In genomic region chrX:54483946-54484345, GRCh38 we compare ENCODE assay signal across 19 cellular contexts. TPM values are rescaled to one million over a fixed set of nuclear protein-coding genes. Genes with fewer than 3 reads are reported as not detected.
DNase-seq lines count a peak whose midpoint lies in the region; ATAC-seq and TF ChIP-seq lines count a peak whose summit lies in the region.
"Had no signal": no experiment of that assay in that cellular context is flagged by ENCODE, and none has a peak within 500 bp of the region (broad histone marks: within the 10 kb centered on the region; RNA-seq: fewer than 3 reads in every experiment).

No MANE protein-coding gene starts in this region.

- no peaks in the 10 kb centered on the region for H3K27me3 Mint-ChIP-seq in osteocyte (ENCODE audit: unreplicated experiment)
- H3K27me3 Mint-ChIP-seq: central memory CD8-positive, alpha-beta T cell had no signal

- H3K4me3 ChIP-seq in heart right ventricle (no peak overlapping the region), upper lobe of right lung (no peak overlapping the region)
- H3K4me3 ChIP-seq: A549, Peyer's patch had no signal

- intact Hi-C loops in heart right ventricle (cut with DNase I) (loop anchor here in 2 of 10 donors (2.0 to 5.0 kb wide), 2 partner anchors 43 to 48 kb away; partner anchors contain the start of genes GNL3L (in 1 of the 2) and TSR2 (in 1 of the 2)), left ventricle myocardium superior (cut with micrococcal nuclease) (no loop called here), upper lobe of right lung (cut with DNase I) (no loop called here)

- peak overlapping the region in 7 of 10 donors; percentile 16 to 81 (median 71) for H3K27ac ChIP-seq in heart right ventricle
- H3K27ac ChIP-seq in upper lobe of right lung = peak overlapping the region; percentile 55
- H3K27ac ChIP-seq: A549, C4-2B had no signal

- no peak for DNase-seq in heart right ventricle
- no peak for DNase-seq in left ventricle myocardium superior
- peak; percentile 79 for DNase-seq in foreskin melanocyte
- no peak for DNase-seq in osteocyte (ENCODE audit: extremely low spot score, unreplicated experiment)
- no peak for DNase-seq in upper lobe of right lung
- no peak for DNase-seq in NCI-H82 (lab: John Stamatoyannopoulos, UW)
- no peak for DNase-seq in stimulated activated CD4-positive, alpha-beta T cell treated with anti-CD3 and anti-CD28 coated beads, Interleukin-1b, Interleukin-23, amount 100 ng/mL, for 48 hours
- DNase-seq: activated CD4-positive, alpha-beta T cell treated with anti-CD3 and anti-CD28 coated beads, Interleukin-2, amount 50 U/mL, for 4 hours; activated T-cell treated with anti-CD3 and anti-CD28 coated beads, Interleukin-2, amount 50 U/mL, for 1 hour; DMS79; NCI-H1048; NCI-H2107; Peyer's patch; small intestine; stimulated activated naive B cell treated with anti-CD40 and anti-IgM and Interleukin-4, amounts not matched to agents 10 μg/mL and 1 μg/mL and 100 μg/mL, for 72 hours had no signal

- H3K27me3 ChIP-seq in heart right ventricle = peaks cover 0 to 4% (median 0%) of the 10 kb centered on the region in 7 donors
- H3K27me3 ChIP-seq in upper lobe of right lung = no peaks in the 10 kb centered on the region
- H3K27me3 ChIP-seq: Peyer's patch had no signal

- H3K4me1 ChIP-seq in heart right ventricle (peaks cover 0 to 43% (median 17%) of the 10 kb centered on the region in 9 donors), upper lobe of right lung (no peaks in the 10 kb centered on the region)
- H3K4me1 ChIP-seq: Peyer's patch had no signal

- H3K36me3 ChIP-seq in heart right ventricle = no peaks in the 10 kb centered on the region
- H3K36me3 ChIP-seq in upper lobe of right lung = no peaks in the 10 kb centered on the region
- H3K36me3 ChIP-seq: Peyer's patch had no signal

- no peak overlapping the region for H3K4me3 Mint-ChIP-seq in osteocyte (ENCODE audit: unreplicated experiment)
- H3K4me3 Mint-ChIP-seq: central memory CD8-positive, alpha-beta T cell; stimulated activated naive B cell treated with anti-CD40 and anti-IgM and Interleukin-4, amounts not matched to agents 10 μg/mL and 1 μg/mL and 100 μg/mL, for 72 hours had no signal

- TF ChIP-seq CTCF in heart right ventricle (IDR thresholded peaks at IDR 0.05) = no peak
- TF ChIP-seq CTCF in osteocyte (IDR thresholded peaks at IDR 0.05) = no peak
- no peak for TF ChIP-seq CTCF in upper lobe of right lung (IDR thresholded peaks at IDR 0.05)

- peak overlapping the region; percentile 83 for H3K27ac Mint-ChIP-seq in osteocyte (ENCODE audit: unreplicated experiment)
- H3K27ac Mint-ChIP-seq: stimulated activated naive B cell treated with anti-CD40 and anti-IgM and Interleukin-4, amounts not matched to agents 10 μg/mL and 1 μg/mL and 100 μg/mL, for 72 hours had no signal

- no peaks in the 10 kb centered on the region for H3K9me3 ChIP-seq in heart right ventricle
- H3K9me3 ChIP-seq in upper lobe of right lung = no peaks in the 10 kb centered on the region
- H3K9me3 ChIP-seq: A549, Peyer's patch had no signal

- no peaks in the 10 kb centered on the region for H3K36me3 Mint-ChIP-seq in osteocyte (ENCODE audit: unreplicated experiment)
- H3K36me3 Mint-ChIP-seq: stimulated activated naive B cell treated with anti-CD40 and anti-IgM and Interleukin-4, amounts not matched to agents 10 μg/mL and 1 μg/mL and 100 μg/mL, for 72 hours had no signal

- no peak for ATAC-seq in heart right ventricle
- no peak for ATAC-seq in left ventricle myocardium superior
- ATAC-seq in upper lobe of right lung = no peak
- ATAC-seq in HG03439 (IDR thresholded peaks at IDR 0.05; ENCODE audit: unreplicated experiment) = no peak
- ATAC-seq: stimulated activated naive B cell treated with anti-CD40 and anti-IgM and Interleukin-4, amounts not matched to agents 10 μg/mL and 1 μg/mL and 100 μg/mL, for 72 hours had no signal

- H3K4me1 Mint-ChIP-seq in osteocyte (ENCODE audit: unreplicated experiment) = peaks cover 48% of the 10 kb centered on the region
- H3K4me1 Mint-ChIP-seq: central memory CD8-positive, alpha-beta T cell had no signal

- WGBS in heart right ventricle, 2 donors = 46 to 50% methylated on average over 9 of the region's 9 CpGs

- H3K9me3 Mint-ChIP-seq in osteocyte (ENCODE audit: unreplicated experiment) = peaks cover 17% of the 10 kb centered on the region
- H3K9me3 Mint-ChIP-seq: central memory CD8-positive, alpha-beta T cell; stimulated activated naive B cell treated with anti-CD40 and anti-IgM and Interleukin-4, amounts not matched to agents 10 μg/mL and 1 μg/mL and 100 μg/mL, for 72 hours had no signal

RNA-seq across cellular contexts. Expression of gene FGD1, which starts 12.1 kb away (rescaled TPM):
- 1 to 10 TPM; 4.4 to 6.6 (median 5.3) TPM for total RNA-seq in heart right ventricle
- polyA plus RNA-seq in heart right ventricle = 1 to 10 TPM; 2.8 to 4.3 TPM
- 6.3 TPM for total RNA-seq in left ventricle myocardium superior
- 29.0 and 29.5 TPM in 2 replicates for total RNA-seq in osteocyte
- total RNA-seq in upper lobe of right lung = 3.7 TPM

RNA-seq across cellular contexts. Expression of gene TSR2, which starts 43.7 kb away (rescaled TPM):
- total RNA-seq in heart right ventricle = 10 to 100 TPM; 34.3 to 48.6 (median 40.0) TPM
- 10 to 100 TPM; 40.3 to 45.5 TPM for polyA plus RNA-seq in heart right ventricle
- 39.7 TPM for total RNA-seq in left ventricle myocardium superior
- total RNA-seq in osteocyte = 25.2 and 29.1 TPM in 2 replicates
- total RNA-seq in upper lobe of right lung = 38.4 TPM

RNA-seq across cellular contexts. Expression of gene GNL3L, which starts 46.1 kb away (rescaled TPM):
- 10 to 100 TPM; 22.8 to 47.2 (median 33.2) TPM for total RNA-seq in heart right ventricle
- 10 to 100 TPM in 1 of 2 donors, 1 to 10 TPM in 1; 3.9 to 10.7 TPM for polyA plus RNA-seq in heart right ventricle
- 19.9 TPM for total RNA-seq in left ventricle myocardium superior
- total RNA-seq in osteocyte = 53.6 and 53.8 TPM in 2 replicates
- total RNA-seq in upper lobe of right lung = 29.0 TPM
